ENCODE assay signal across 1 cellular context in genomic region chr7:149422914-149423285, GRCh38.
TF ChIP-seq lines count a peak whose summit lies in the region.

No MANE protein-coding gene starts in this region.

TF ChIP-seq in IMR-90, 13 proteins besides CTCF, POLR2A, EP300 and RAD21 (continued from another document):
- no peak for TF ChIP-seq ELK1 (IDR thresholded peaks at IDR 0.05; ENCODE audit: borderline replicate concordance, low read depth, low read length)
- no peak for TF ChIP-seq RFX5 (IDR thresholded peaks at IDR 0.05; ENCODE audit: low read depth, low read length)
- no peak for TF ChIP-seq CHD1 (IDR thresholded peaks at IDR 0.05; ENCODE audit: low read depth, low read length)
- no peak for TF ChIP-seq USF2 (IDR thresholded peaks at IDR 0.05; ENCODE audit: low read depth, low read length)
